ENCODE assay signal across 17 cellular contexts in genomic region chr17:59479141-59479540, GRCh38.
"Had no signal": no experiment of that assay in that cellular context is flagged by ENCODE, and none has a peak within 500 bp of the region (broad histone marks: within the 10 kb centered on the region; RNA-seq: fewer than 3 reads in every experiment).

No MANE protein-coding gene starts in this region.

- H3K27ac Mint-ChIP-seq: naive thymus-derived CD4-positive, alpha-beta T cell; nephron progenitor cell had no signal

- DNase-seq: cortex of kidney; dorsolateral prefrontal cortex; effector CD8-positive, alpha-beta T cell; foreskin melanocyte; kidney; left cardiac atrium; mammary epithelial cell; naive thymus-derived CD4-positive, alpha-beta T cell; nephron progenitor cell; posterior cingulate gyrus; sigmoid colon; stimulated activated CD4-positive, alpha-beta T cell treated with anti-CD3 and anti-CD28 coated beads, Interleukin-2, amount 100 ng/mL, for 24 hours; stimulated activated CD4-positive, alpha-beta T cell treated with anti-CD3 and anti-CD28 coated beads, Interleukin-4, amount 100 ng/mL, for 4 hours; stimulated activated naive CD4-positive, alpha-beta T cell; stomach; substantia nigra; transverse colon had no signal

- H3K4me3 Mint-ChIP-seq: naive thymus-derived CD4-positive, alpha-beta T cell; nephron progenitor cell had no signal

- H3K9me3 Mint-ChIP-seq: naive thymus-derived CD4-positive, alpha-beta T cell had no signal
